In the genomic region with DNA sequence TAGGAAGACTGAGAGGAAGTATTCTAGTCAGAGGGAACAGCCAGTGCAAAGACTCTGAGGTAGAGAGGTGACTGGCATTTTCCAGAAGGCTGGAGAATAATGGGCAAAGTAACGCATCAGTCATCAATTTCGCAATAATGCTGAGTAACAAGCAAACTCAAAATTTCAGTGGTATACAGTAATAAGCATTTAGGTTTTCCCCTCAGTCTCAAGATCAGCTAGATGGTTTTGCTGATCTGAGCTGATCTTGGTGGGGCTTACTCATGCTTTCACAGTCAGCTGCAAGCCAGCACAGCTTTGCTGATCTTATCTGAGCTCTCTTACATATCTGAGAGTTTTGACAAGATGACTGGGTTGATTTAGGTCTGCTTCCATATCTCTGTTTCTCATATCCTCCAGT, we compare ENCODE assay signal across 1 cellular context.
A peak's percentile ranks its signal among the peaks of the same experiment; 100 is the strongest.
TF ChIP-seq lines count a peak whose summit lies in the region.

No MANE protein-coding gene starts in this region.

TF ChIP-seq in H1, 55 proteins besides CTCF, POLR2A, EP300 and RAD21:
- TF ChIP-seq, protein P1, sequence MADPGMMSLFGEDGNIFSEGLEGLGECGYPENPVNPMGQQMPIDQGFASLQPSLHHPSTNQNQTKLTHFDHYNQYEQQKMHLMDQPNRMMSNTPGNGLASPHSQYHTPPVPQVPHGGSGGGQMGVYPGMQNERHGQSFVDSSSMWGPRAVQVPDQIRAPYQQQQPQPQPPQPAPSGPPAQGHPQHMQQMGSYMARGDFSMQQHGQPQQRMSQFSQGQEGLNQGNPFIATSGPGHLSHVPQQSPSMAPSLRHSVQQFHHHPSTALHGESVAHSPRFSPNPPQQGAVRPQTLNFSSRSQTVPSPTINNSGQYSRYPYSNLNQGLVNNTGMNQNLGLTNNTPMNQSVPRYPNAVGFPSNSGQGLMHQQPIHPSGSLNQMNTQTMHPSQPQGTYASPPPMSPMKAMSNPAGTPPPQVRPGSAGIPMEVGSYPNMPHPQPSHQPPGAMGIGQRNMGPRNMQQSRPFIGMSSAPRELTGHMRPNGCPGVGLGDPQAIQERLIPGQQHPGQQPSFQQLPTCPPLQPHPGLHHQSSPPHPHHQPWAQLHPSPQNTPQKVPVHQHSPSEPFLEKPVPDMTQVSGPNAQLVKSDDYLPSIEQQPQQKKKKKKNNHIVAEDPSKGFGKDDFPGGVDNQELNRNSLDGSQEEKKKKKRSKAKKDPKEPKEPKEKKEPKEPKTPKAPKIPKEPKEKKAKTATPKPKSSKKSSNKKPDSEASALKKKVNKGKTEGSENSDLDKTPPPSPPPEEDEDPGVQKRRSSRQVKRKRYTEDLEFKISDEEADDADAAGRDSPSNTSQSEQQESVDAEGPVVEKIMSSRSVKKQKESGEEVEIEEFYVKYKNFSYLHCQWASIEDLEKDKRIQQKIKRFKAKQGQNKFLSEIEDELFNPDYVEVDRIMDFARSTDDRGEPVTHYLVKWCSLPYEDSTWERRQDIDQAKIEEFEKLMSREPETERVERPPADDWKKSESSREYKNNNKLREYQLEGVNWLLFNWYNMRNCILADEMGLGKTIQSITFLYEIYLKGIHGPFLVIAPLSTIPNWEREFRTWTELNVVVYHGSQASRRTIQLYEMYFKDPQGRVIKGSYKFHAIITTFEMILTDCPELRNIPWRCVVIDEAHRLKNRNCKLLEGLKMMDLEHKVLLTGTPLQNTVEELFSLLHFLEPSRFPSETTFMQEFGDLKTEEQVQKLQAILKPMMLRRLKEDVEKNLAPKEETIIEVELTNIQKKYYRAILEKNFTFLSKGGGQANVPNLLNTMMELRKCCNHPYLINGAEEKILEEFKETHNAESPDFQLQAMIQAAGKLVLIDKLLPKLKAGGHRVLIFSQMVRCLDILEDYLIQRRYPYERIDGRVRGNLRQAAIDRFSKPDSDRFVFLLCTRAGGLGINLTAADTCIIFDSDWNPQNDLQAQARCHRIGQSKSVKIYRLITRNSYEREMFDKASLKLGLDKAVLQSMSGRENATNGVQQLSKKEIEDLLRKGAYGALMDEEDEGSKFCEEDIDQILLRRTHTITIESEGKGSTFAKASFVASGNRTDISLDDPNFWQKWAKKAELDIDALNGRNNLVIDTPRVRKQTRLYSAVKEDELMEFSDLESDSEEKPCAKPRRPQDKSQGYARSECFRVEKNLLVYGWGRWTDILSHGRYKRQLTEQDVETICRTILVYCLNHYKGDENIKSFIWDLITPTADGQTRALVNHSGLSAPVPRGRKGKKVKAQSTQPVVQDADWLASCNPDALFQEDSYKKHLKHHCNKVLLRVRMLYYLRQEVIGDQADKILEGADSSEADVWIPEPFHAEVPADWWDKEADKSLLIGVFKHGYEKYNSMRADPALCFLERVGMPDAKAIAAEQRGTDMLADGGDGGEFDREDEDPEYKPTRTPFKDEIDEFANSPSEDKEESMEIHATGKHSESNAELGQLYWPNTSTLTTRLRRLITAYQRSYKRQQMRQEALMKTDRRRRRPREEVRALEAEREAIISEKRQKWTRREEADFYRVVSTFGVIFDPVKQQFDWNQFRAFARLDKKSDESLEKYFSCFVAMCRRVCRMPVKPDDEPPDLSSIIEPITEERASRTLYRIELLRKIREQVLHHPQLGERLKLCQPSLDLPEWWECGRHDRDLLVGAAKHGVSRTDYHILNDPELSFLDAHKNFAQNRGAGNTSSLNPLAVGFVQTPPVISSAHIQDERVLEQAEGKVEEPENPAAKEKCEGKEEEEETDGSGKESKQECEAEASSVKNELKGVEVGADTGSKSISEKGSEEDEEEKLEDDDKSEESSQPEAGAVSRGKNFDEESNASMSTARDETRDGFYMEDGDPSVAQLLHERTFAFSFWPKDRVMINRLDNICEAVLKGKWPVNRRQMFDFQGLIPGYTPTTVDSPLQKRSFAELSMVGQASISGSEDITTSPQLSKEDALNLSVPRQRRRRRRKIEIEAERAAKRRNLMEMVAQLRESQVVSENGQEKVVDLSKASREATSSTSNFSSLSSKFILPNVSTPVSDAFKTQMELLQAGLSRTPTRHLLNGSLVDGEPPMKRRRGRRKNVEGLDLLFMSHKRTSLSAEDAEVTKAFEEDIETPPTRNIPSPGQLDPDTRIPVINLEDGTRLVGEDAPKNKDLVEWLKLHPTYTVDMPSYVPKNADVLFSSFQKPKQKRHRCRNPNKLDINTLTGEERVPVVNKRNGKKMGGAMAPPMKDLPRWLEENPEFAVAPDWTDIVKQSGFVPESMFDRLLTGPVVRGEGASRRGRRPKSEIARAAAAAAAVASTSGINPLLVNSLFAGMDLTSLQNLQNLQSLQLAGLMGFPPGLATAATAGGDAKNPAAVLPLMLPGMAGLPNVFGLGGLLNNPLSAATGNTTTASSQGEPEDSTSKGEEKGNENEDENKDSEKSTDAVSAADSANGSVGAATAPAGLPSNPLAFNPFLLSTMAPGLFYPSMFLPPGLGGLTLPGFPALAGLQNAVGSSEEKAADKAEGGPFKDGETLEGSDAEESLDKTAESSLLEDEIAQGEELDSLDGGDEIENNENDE (IDR thresholded peaks at IDR 0.05; ENCODE audit: insufficient replicate concordance, low read length): no peak
- TF ChIP-seq MAFK (IDR thresholded peaks at IDR 0.05; ENCODE audit: low read depth, low read length) (no peak), FOSL1 (IDR thresholded peaks at IDR 0.05; ENCODE audit: insufficient read depth, low read depth, low read length) (no peak), CEBPB (IDR thresholded peaks at IDR 0.05; ENCODE audit: low read depth, low read length) (peak; percentile 30; the same call in 1 of the 2 replicates), CREB1 (IDR thresholded peaks at IDR 0.05) (no peak), TBP (IDR thresholded peaks at IDR 0.05; ENCODE audit: low read depth, low read length) (no peak)
TF ChIP-seq in H1: peak in this region for 1.
